Comparison of ENCODE assay signal across 20 cellular contexts in genomic region chr14:36478782-36479181, GRCh38. TPM values are rescaled to one million over a fixed set of nuclear protein-coding genes. Genes with fewer than 3 reads are reported as not detected.
A peak's percentile ranks its signal among the peaks of the same experiment; 100 is the strongest.
DNase-seq lines count a peak whose midpoint lies in the region; ATAC-seq and TF ChIP-seq lines count a peak whose summit lies in the region.
"Had no signal": no experiment of that assay in that cellular context is flagged by ENCODE, and none has a peak within 500 bp of the region (broad histone marks: within the 10 kb centered on the region; RNA-seq: fewer than 3 reads in every experiment).

No MANE protein-coding gene starts in this region.

- ATAC-seq in GM18505 (IDR thresholded peaks at IDR 0.05; ENCODE audit: unreplicated experiment), result peak; percentile 62
- peak; percentile 57 for ATAC-seq in GM19463 (IDR thresholded peaks at IDR 0.05; ENCODE audit: unreplicated experiment)
- ATAC-seq in HG03442 (IDR thresholded peaks at IDR 0.05; ENCODE audit: unreplicated experiment), result peak; percentile 68
- ATAC-seq in activated T-helper 17 cell treated with anti-CD3 and anti-CD28 coated beads, Interleukin-2, amount 50 U/mL, for 72 hours (replicated peaks), result peak; percentile 87

- H3K4me1 ChIP-seq in vagina, result no peaks in the 10 kb centered on the region
- H3K4me1 ChIP-seq: BLaER1 treated with 17β-estradiol and CSF1 and Interleukin-3, amounts not matched to agents 10 nM and 100 nM had no signal

- no peaks in the 10 kb centered on the region for H3K9me3 ChIP-seq in vagina
- H3K9me3 ChIP-seq: BLaER1 treated with 17β-estradiol and CSF1 and Interleukin-3, amounts not matched to agents 10 nM and 100 nM had no signal

- H3K9me3 Mint-ChIP-seq in activated T-helper 17 cell treated with anti-CD3 and anti-CD28 coated beads, Interleukin-2, amount 50 U/mL, for 72 hours, result no peaks in the 10 kb centered on the region
- H3K9me3 Mint-ChIP-seq: activated B cell treated with CpG ODN at 0.5 μM for 24 hours had no signal

- no peak for TF ChIP-seq POLR2A in GM18505 (IDR thresholded peaks at IDR 0.05; ENCODE audit: borderline replicate concordance, extremely low read depth, insufficient read depth, insufficient read length)
- no peak for TF ChIP-seq POLR2A in vagina (IDR thresholded peaks at IDR 0.05)

- peaks cover 34% of the 10 kb centered on the region for H3K27me3 Mint-ChIP-seq in activated T-helper 17 cell treated with anti-CD3 and anti-CD28 coated beads, Interleukin-2, amount 50 U/mL, for 72 hours

- H3K27ac Mint-ChIP-seq in activated T-helper 17 cell treated with anti-CD3 and anti-CD28 coated beads, Interleukin-2, amount 50 U/mL, for 72 hours, result no peak overlapping the region
- H3K27ac Mint-ChIP-seq: activated B cell treated with CpG ODN at 0.5 μM for 24 hours, progenitor cell of endocrine pancreas had no signal

- intact Hi-C loops in vagina (cut with DNase I), result no loop called here

- H3K27me3 ChIP-seq in vagina, result no peaks in the 10 kb centered on the region
- H3K27me3 ChIP-seq: BLaER1 treated with 17β-estradiol and CSF1 and Interleukin-3, amounts not matched to agents 10 nM and 100 nM had no signal

- H3K4me1 Mint-ChIP-seq in activated T-helper 17 cell treated with anti-CD3 and anti-CD28 coated beads, Interleukin-2, amount 50 U/mL, for 72 hours, result no peaks in the 10 kb centered on the region
- H3K4me1 Mint-ChIP-seq: activated B cell treated with CpG ODN at 0.5 μM for 24 hours had no signal

- no peaks in the 10 kb centered on the region for H3K36me3 Mint-ChIP-seq in activated T-helper 17 cell treated with anti-CD3 and anti-CD28 coated beads, Interleukin-2, amount 50 U/mL, for 72 hours (ENCODE audit: low read depth)

- H3K4me3 ChIP-seq in vagina, result no peak overlapping the region
- H3K4me3 ChIP-seq: BLaER1 treated with 17β-estradiol and CSF1 and Interleukin-3, amounts not matched to agents 10 nM and 100 nM; SK-N-MC had no signal

- H3K36me3 ChIP-seq in vagina, result no peaks in the 10 kb centered on the region
- H3K36me3 ChIP-seq: BLaER1 treated with 17β-estradiol and CSF1 and Interleukin-3, amounts not matched to agents 10 nM and 100 nM had no signal

- DNase-seq in HUDEP-2 (lab: John Stamatoyannopoulos, UW; ENCODE audit: unreplicated experiment in 76 of 76), result no peak
- no peak for DNase-seq in inferior parietal cortex (ENCODE audit: extremely low spot score)
- no peak for DNase-seq in vagina (ENCODE audit: extremely low spot score in 2 of 2)
- DNase-seq in C1 segment of cervical spinal cord (lab: John Stamatoyannopoulos, UW), result no peak
- DNase-seq: activated B cell treated with CpG ODN at 0.5 μM for 24 hours; activated gamma-delta T cell; caudate nucleus; hypothalamus; mesenchymal stem cell; NCI-H1048; NCI-H524; stimulated activated CD4-positive, alpha-beta T cell treated with anti-CD3 and anti-CD28 coated beads, Interleukin-4, amount 100 ng/mL, for 1 hour had no signal

- no peak for TF ChIP-seq CTCF in vagina (IDR thresholded peaks at IDR 0.05)

- H3K4me3 Mint-ChIP-seq in activated T-helper 17 cell treated with anti-CD3 and anti-CD28 coated beads, Interleukin-2, amount 50 U/mL, for 72 hours, result no peak overlapping the region
- H3K4me3 Mint-ChIP-seq: activated B cell treated with CpG ODN at 0.5 μM for 24 hours had no signal

- H3K27ac ChIP-seq in vagina, result no peak overlapping the region
- H3K27ac ChIP-seq: BLaER1 treated with 17β-estradiol and CSF1 and Interleukin-3, amounts not matched to agents 10 nM and 100 nM; SK-N-MC had no signal

RNA-seq across cellular contexts. Expression of gene NKX2-1, which starts 41.2 kb away (rescaled TPM):
- total RNA-seq in activated T-helper 17 cell treated with anti-CD3 and anti-CD28 coated beads, Interleukin-2, amount 50 U/mL, for 72 hours, result not detected
- total RNA-seq in vagina, result not detected
- total RNA-seq: activated B cell treated with CpG ODN at 0.5 μM for 24 hours, epithelial cell of proximal tubule, progenitor cell of endocrine pancreas had no signal
